ENCODE assay signal across 17 cellular contexts in the genomic region with DNA sequence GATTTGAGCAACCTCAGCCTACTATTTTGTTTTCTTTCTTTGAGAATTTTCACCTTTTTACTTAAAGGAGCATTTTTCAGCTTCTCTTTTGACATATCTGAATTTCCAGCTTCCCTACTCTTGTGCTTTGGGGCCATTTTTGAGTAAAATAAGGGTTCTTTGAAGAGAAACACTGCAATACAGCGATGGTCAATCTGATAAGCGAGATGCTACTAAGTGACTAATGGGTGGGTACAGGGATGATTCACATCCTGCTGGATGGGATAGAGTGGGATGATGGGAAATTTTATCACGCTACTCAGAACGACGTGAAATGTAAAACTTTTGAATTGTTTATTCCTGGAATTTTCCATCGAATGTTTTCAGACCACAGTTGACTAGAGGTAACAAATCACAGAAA. TPM values are rescaled to one million over a fixed set of nuclear protein-coding genes. Genes with fewer than 3 reads are reported as not detected.
DNase-seq lines count a peak whose midpoint lies in the region; ATAC-seq and FAIRE-seq lines count a peak whose summit lies in the region.
"Had no signal": no experiment of that assay in that cellular context is flagged by ENCODE, and none has a peak within 500 bp of the region (broad histone marks: within the 10 kb centered on the region; RNA-seq: fewer than 3 reads in every experiment).

No MANE protein-coding gene starts in this region.

- no peaks in the 10 kb centered on the region for H3K27me3 ChIP-seq in SJSA1 (replicated peaks)
- H3K27me3 ChIP-seq: Peyer's patch had no signal

- H3K4me1 Mint-ChIP-seq in activated T-cell treated with anti-CD3 and anti-CD28 coated beads, Interleukin-2, amount 50 U/mL, for 72 hours (ENCODE audit: low read depth), result no peaks in the 10 kb centered on the region

- H3K27me3 Mint-ChIP-seq in activated T-cell treated with anti-CD3 and anti-CD28 coated beads, Interleukin-2, amount 50 U/mL, for 72 hours (ENCODE audit: low read depth), result peaks cover 5% of the 10 kb centered on the region

- no peak overlapping the region for H3K4me3 ChIP-seq in SJSA1
- H3K4me3 ChIP-seq: Peyer's patch had no signal

- H3K27ac ChIP-seq in SJSA1, result peak overlapping the region; percentile 97
- H3K27ac ChIP-seq: 22Rv1, epithelial cell of prostate, Peyer's patch had no signal

- DNase-seq in activated T-cell treated with anti-CD3 and anti-CD28 coated beads, Interleukin-2, amount 50 U/mL, for 72 hours, result no peak
- DNase-seq in activated T-cell treated with anti-CD3 and anti-CD28 coated beads, Interleukin-2, amount 50 U/mL, for 48 hours, result no peak
- DNase-seq in SJSA1 (ENCODE audit: low read depth in 1 of 2, low spot score in 2 of 2), result peak; percentile 78 to 89
- DNase-seq in fibroblast of gingiva (ENCODE audit: low read depth), result peak; percentile 46
- DNase-seq in urothelium cell line (ENCODE audit: low spot score), result peak; percentile 74
- DNase-seq in activated CD4-positive, alpha-beta T cell treated with anti-CD3 and anti-CD28 coated beads for 4 hours, result no peak
- no peak for DNase-seq in activated naive CD4-positive, alpha-beta T cell treated with anti-CD3 and anti-CD28 coated beads, Interleukin-2, amount 50 U/mL, for 72 hours (ENCODE audit: low spot score in 2 of 2)
- DNase-seq: activated CD8-positive, alpha-beta memory T cell treated with anti-CD3 and anti-CD28 coated beads for 24 hours; activated naive CD4-positive, alpha-beta T cell; central memory CD4-positive, alpha-beta T cell; NCI-H1105 treated with DMSO at 0.1 percent for 48 hours; Peyer's patch; substantia nigra had no signal

- FAIRE-seq in urothelium cell line (lab: Jason Lieb, UNC), result peak; percentile 17

- no peaks in the 10 kb centered on the region for H3K9me3 ChIP-seq in SJSA1 (replicated peaks)
- H3K9me3 ChIP-seq: Peyer's patch had no signal

- H3K9me3 Mint-ChIP-seq in activated T-cell treated with anti-CD3 and anti-CD28 coated beads, Interleukin-2, amount 50 U/mL, for 72 hours, result no peaks in the 10 kb centered on the region
- no peaks in the 10 kb centered on the region for H3K9me3 Mint-ChIP-seq in activated naive CD4-positive, alpha-beta T cell treated with anti-CD3 and anti-CD28 coated beads, Interleukin-2, amount 50 U/mL, for 72 hours
- H3K9me3 Mint-ChIP-seq: IgD-negative memory B cell had no signal

- H3K36me3 Mint-ChIP-seq in activated T-cell treated with anti-CD3 and anti-CD28 coated beads, Interleukin-2, amount 50 U/mL, for 72 hours (ENCODE audit: insufficient read depth in 2 of 2), result no peaks in the 10 kb centered on the region
- H3K36me3 Mint-ChIP-seq in activated naive CD4-positive, alpha-beta T cell treated with anti-CD3 and anti-CD28 coated beads, Interleukin-2, amount 50 U/mL, for 72 hours, result no peaks in the 10 kb centered on the region

- H3K4me3 Mint-ChIP-seq in activated T-cell treated with anti-CD3 and anti-CD28 coated beads, Interleukin-2, amount 50 U/mL, for 72 hours, result peak overlapping the region in 1 of 2 donors; percentile 59
- H3K4me3 Mint-ChIP-seq: IgD-negative memory B cell had no signal

- H3K4me1 ChIP-seq in SJSA1 (replicated peaks), result peaks cover 35% of the 10 kb centered on the region
- H3K4me1 ChIP-seq: Peyer's patch had no signal

- peak in 1 of 2 donors; percentile 69 for ATAC-seq in activated T-cell treated with anti-CD3 and anti-CD28 coated beads, Interleukin-2, amount 50 U/mL, for 72 hours (replicated peaks in 1 of 2)
- ATAC-seq in activated naive CD4-positive, alpha-beta T cell treated with anti-CD3 and anti-CD28 coated beads, Interleukin-2, amount 50 U/mL, for 72 hours, result no peak
- ATAC-seq in HG03097 (IDR thresholded peaks at IDR 0.05; ENCODE audit: low FRiP score, unreplicated experiment), result no peak

- no peaks in the 10 kb centered on the region for H3K36me3 ChIP-seq in SJSA1
- H3K36me3 ChIP-seq: Peyer's patch had no signal

- H3K27ac Mint-ChIP-seq in activated T-cell treated with anti-CD3 and anti-CD28 coated beads, Interleukin-2, amount 50 U/mL, for 72 hours, result peak overlapping the region; percentile 26
- no peak overlapping the region for H3K27ac Mint-ChIP-seq in activated naive CD4-positive, alpha-beta T cell treated with anti-CD3 and anti-CD28 coated beads, Interleukin-2, amount 50 U/mL, for 72 hours
- H3K27ac Mint-ChIP-seq: IgD-negative memory B cell had no signal

RNA-seq across cellular contexts. Expression of a gene that starts 8.3 kb away (rescaled TPM):
- 1 to 10 TPM; 7.1 to 7.4 TPM for total RNA-seq in activated T-cell treated with anti-CD3 and anti-CD28 coated beads, Interleukin-2, amount 50 U/mL, for 72 hours
- 31.6 and 33.6 TPM in 2 replicates for total RNA-seq in SJSA1 (2014; rRNA removed; shearing (Covaris generic))
- total RNA-seq in activated naive CD4-positive, alpha-beta T cell treated with anti-CD3 and anti-CD28 coated beads, Interleukin-2, amount 50 U/mL, for 72 hours, result 10 to 100 TPM in 1 of 2 donors, 1 to 10 TPM in 1; 6.0 to 15.6 TPM

Comparison
In these comparisons a context has a peak if more than half of its experiments do, and no peak if none do; other contexts are left out.
1. DNase-seq: peak in SJSA1 (2 of 2), fibroblast of gingiva (single experiment) and urothelium cell line (single experiment); none in activated T-cell treated with anti-CD3 and anti-CD28 coated beads, Interleukin-2, amount 50 U/mL, for 72 hours (0 of 2), activated T-cell treated with anti-CD3 and anti-CD28 coated beads, Interleukin-2, amount 50 U/mL, for 48 hours (0 of 2), activated CD4-positive, alpha-beta T cell treated with anti-CD3 and anti-CD28 coated beads for 4 hours (0 of 2) and activated naive CD4-positive, alpha-beta T cell treated with anti-CD3 and anti-CD28 coated beads, Interleukin-2, amount 50 U/mL, for 72 hours (0 of 2).